ENCODE assay signal across 1 cellular context in genomic region chr17:7479139-7479388, GRCh38.
TF ChIP-seq lines count a peak whose summit lies in the region.

No MANE protein-coding gene starts in this region.

TF ChIP-seq in H1, 55 proteins besides CTCF, POLR2A, EP300 and RAD21:
- TF ChIP-seq RBBP5 (IDR thresholded peaks at IDR 0.05; ENCODE audit: borderline replicate concordance, low read depth, low read length) = no peak
- no peak for TF ChIP-seq MAX (IDR thresholded peaks at IDR 0.05)
- TF ChIP-seq POLR2AphosphoS5 (IDR thresholded peaks at IDR 0.05; ENCODE audit: low read depth, low read length) = no peak
- no peak for TF ChIP-seq SIN3A (conservative IDR thresholded peaks at IDR 0.05 in 1 of 2, IDR thresholded peaks at IDR 0.05 in 1 of 2; ENCODE audit: low read depth in 1 of 2, low read length in 2 of 2)
- no peak for TF ChIP-seq KDM5A (IDR thresholded peaks at IDR 0.05; ENCODE audit: low read length)
- no peak for TF ChIP-seq TBP (IDR thresholded peaks at IDR 0.05; ENCODE audit: low read depth, low read length)
- TF ChIP-seq CREB1 (IDR thresholded peaks at IDR 0.05) = no peak
- TF ChIP-seq HDAC6 (IDR thresholded peaks at IDR 0.05; ENCODE audit: low read depth, low read length) = no peak
- TF ChIP-seq BRCA1 (IDR thresholded peaks at IDR 0.05; ENCODE audit: low read depth, low read length) = no peak
- no peak for TF ChIP-seq TAF1 (IDR thresholded peaks at IDR 0.05; ENCODE audit: low read depth, low read length)
- TF ChIP-seq SIRT6 (IDR thresholded peaks at IDR 0.05; ENCODE audit: low read length) = no peak
- no peak for TF ChIP-seq USF2 (IDR thresholded peaks at IDR 0.05; ENCODE audit: low read length)
- TF ChIP-seq JUN (IDR thresholded peaks at IDR 0.05; ENCODE audit: low read depth, low read length) = no peak
